ENCODE assay signal across 23 cellular contexts in genomic region chr22:49765951-49766350, GRCh38.
DNase-seq lines count a peak whose midpoint lies in the region; ATAC-seq and TF ChIP-seq lines count a peak whose summit lies in the region.
"Had no signal": no experiment of that assay in that cellular context is flagged by ENCODE, and none has a peak within 500 bp of the region (broad histone marks: within the 10 kb centered on the region; RNA-seq: fewer than 3 reads in every experiment).

No MANE protein-coding gene starts in this region.

- H3K9me3 ChIP-seq in RWPE2 (ENCODE audit: severe bottlenecking) (peaks cover 3% of the 10 kb centered on the region), left lung (peaks cover 0 to 13% of the 10 kb centered on the region in 2 donors), testis (no peaks in the 10 kb centered on the region)
- H3K9me3 ChIP-seq in CD4-positive, alpha-beta memory T cell (ENCODE audit: control insufficient read depth in 1 of 2, low read length in 2 of 2): no peaks in the 10 kb centered on the region

- H3K4me3 ChIP-seq in RWPE2 (ENCODE audit: severe bottlenecking) (no peak overlapping the region), left lung (no peak overlapping the region), testis (no peak overlapping the region)
- H3K4me3 ChIP-seq in CD4-positive, alpha-beta memory T cell (ENCODE audit: low read length in 2 of 2): no peak overlapping the region
- H3K4me3 ChIP-seq: suprapubic skin had no signal

- H3K36me3 Mint-ChIP-seq in CD4-positive, alpha-beta memory T cell: peaks cover 0 to 3% of the 10 kb centered on the region in 2 donors

- no peaks in the 10 kb centered on the region for H3K4me1 ChIP-seq in RWPE2 (ENCODE audit: insufficient read depth, poor library complexity, severe bottlenecking)
- peaks cover 0 to 4% of the 10 kb centered on the region in 2 donors for H3K4me1 ChIP-seq in left lung
- H3K4me1 ChIP-seq in testis: no peaks in the 10 kb centered on the region
- peaks cover 5% of the 10 kb centered on the region for H3K4me1 ChIP-seq in CD4-positive, alpha-beta memory T cell (ENCODE audit: insufficient read depth, low read length)
- H3K4me1 ChIP-seq: suprapubic skin had no signal

- no peaks in the 10 kb centered on the region for H3K27me3 ChIP-seq in RWPE2 (ENCODE audit: insufficient read depth, poor library complexity, severe bottlenecking)
- H3K27me3 ChIP-seq in left lung: no peaks in the 10 kb centered on the region
- H3K27me3 ChIP-seq in testis: no peaks in the 10 kb centered on the region
- H3K27me3 ChIP-seq in CD4-positive, alpha-beta memory T cell (ENCODE audit: insufficient read depth, low read length): no peaks in the 10 kb centered on the region
- H3K27me3 ChIP-seq: brain microvascular endothelial cell, suprapubic skin had no signal

- no peak for TF ChIP-seq POLR2A in testis (IDR thresholded peaks at IDR 0.05)

- peak; percentile 9 for DNase-seq in activated naive CD4-positive, alpha-beta T cell treated with anti-CD3 and anti-CD28 coated beads, Interleukin-2, amount 50 U/mL, for 16 hours
- no peak for DNase-seq in activated naive CD4-positive, alpha-beta T cell treated with Interleukin-2 at 50 U/mL for 16 hours
- DNase-seq in RWPE2 (ENCODE audit: low spot score) (peak; percentile 48), left lung (peak; percentile 20 to 72), testis (peak; percentile 11), NCI-H2227 treated with DMSO at 0.1 percent for 48 hours (lab: John Stamatoyannopoulos, UW) (no peak)
- no peak for DNase-seq in CD4-positive, alpha-beta memory T cell
- DNase-seq: activated CD4-positive, alpha-beta T cell treated with anti-CD3 and anti-CD28 coated beads, Interleukin-2, amount 10 ng/mL, durations not matched to agents 24 days and 14 days; activated naive CD8-positive, alpha-beta T cell treated with anti-CD3 and anti-CD28 coated beads for 36 hours; activated T-cell treated with anti-CD3 and anti-CD28 coated beads, Interleukin-2, amount 50 U/mL, for 1 hour; brain microvascular endothelial cell; cortex of kidney; immature natural killer cell; NCI-H187 treated with DMSO at 0.1 percent for 48 hours; NCI-H446 treated with DMSO at 0.1 percent for 48 hours; NK-92 treated with Interleukin-12 subunit alpha and Interleukin-12 subunit beta, amount 100 ng/mL, for 24 hours; stimulated activated CD4-positive, alpha-beta T cell treated with anti-CD3 and anti-CD28 coated beads, Interleukin-12 subunit alpha, Interleukin-12 subunit beta, amount 100 ng/mL, for 4 hours; SW 1271 had no signal

- H3K27ac ChIP-seq in RWPE2 (ENCODE audit: poor library complexity, severe bottlenecking) (no peak overlapping the region), left lung (no peak overlapping the region), testis (no peak overlapping the region)
- H3K27ac ChIP-seq in CD4-positive, alpha-beta memory T cell (ENCODE audit: low read depth, low read length): no peak overlapping the region
- H3K27ac ChIP-seq: brain microvascular endothelial cell, suprapubic skin had no signal

- H3K36me3 ChIP-seq in RWPE2 (ENCODE audit: low read depth) (no peaks in the 10 kb centered on the region), left lung (no peaks in the 10 kb centered on the region), testis (ENCODE audit: low read depth, missing control alignments) (no peaks in the 10 kb centered on the region)
- H3K36me3 ChIP-seq in CD4-positive, alpha-beta memory T cell (ENCODE audit: insufficient read depth, low read length): no peaks in the 10 kb centered on the region
- H3K36me3 ChIP-seq: brain microvascular endothelial cell, suprapubic skin had no signal

- no peak for ATAC-seq in RWPE2 (ENCODE audit: low read depth)
- ATAC-seq in left lung: no peak
- ATAC-seq in GM21367 (IDR thresholded peaks at IDR 0.05; ENCODE audit: unreplicated experiment): no peak
- ATAC-seq: CD8-positive, alpha-beta T cell had no signal

- intact Hi-C loops in left lung (cut with DNase I) (no loop called here), testis (cut with DNase I; ENCODE audit: low total_unique reads) (no loop called here)
- intact Hi-C loops in CD4-positive, alpha-beta memory T cell (cut with micrococcal nuclease): loop anchor here (2.0 to 10.0 kb wide), 3 partner anchors 41 to 445 kb away; no protein-coding TSS in a partner anchor

- peaks cover 0 to 12% (median 10%) of the 10 kb centered on the region in 8 donors for H3K9me3 Mint-ChIP-seq in CD4-positive, alpha-beta memory T cell
- H3K9me3 Mint-ChIP-seq: activated CD4-positive, alpha-beta T cell treated with anti-CD3 and anti-CD28 coated beads, Interleukin-2, amount 10 ng/mL, durations not matched to agents 24 days and 14 days had no signal

- H3K27me3 Mint-ChIP-seq in CD4-positive, alpha-beta memory T cell: no peaks in the 10 kb centered on the region
- H3K27me3 Mint-ChIP-seq: activated CD4-positive, alpha-beta T cell treated with anti-CD3 and anti-CD28 coated beads, Interleukin-2, amount 10 ng/mL, durations not matched to agents 24 days and 14 days; activated naive CD8-positive, alpha-beta T cell treated with anti-CD3 and anti-CD28 coated beads for 36 hours had no signal

- WGBS in testis, 2 donors: 94 to 95% methylated on average over 8 to 9 of the region's 12 CpGs

- H3K27ac Mint-ChIP-seq in CD4-positive, alpha-beta memory T cell: peak overlapping the region in 1 of 7 donors; percentile 55
- H3K27ac Mint-ChIP-seq: activated CD4-positive, alpha-beta T cell treated with anti-CD3 and anti-CD28 coated beads, Interleukin-2, amount 10 ng/mL, durations not matched to agents 24 days and 14 days; activated naive CD8-positive, alpha-beta T cell treated with anti-CD3 and anti-CD28 coated beads for 36 hours; CD8-positive, alpha-beta T cell; immature natural killer cell; memory B cell; nephron had no signal

- CTCF ChIA-PET in CD4-positive, alpha-beta memory T cell (lab: Charles Lee; ENCODE audit: partially characterized antibody): interaction anchor here (1.0 to 4.6 kb wide), 6 partner anchors 24 to 265 kb away, joined by 3 to 58 read pairs (median 15); no protein-coding TSS in a partner anchor

- POLR2A ChIA-PET in CD4-positive, alpha-beta memory T cell (lab: Charles Lee; ENCODE audit: partially characterized antibody): interaction anchor here (0.6 kb wide), 1 partner anchor 145 kb away, joined by 3 read pairs; no protein-coding TSS in a partner anchor

- peaks cover 5 to 16% (median 7%) of the 10 kb centered on the region in 4 donors for H3K4me1 Mint-ChIP-seq in CD4-positive, alpha-beta memory T cell

- H3K4me3 Mint-ChIP-seq in CD4-positive, alpha-beta memory T cell: no peak overlapping the region
- H3K4me3 Mint-ChIP-seq: activated CD4-positive, alpha-beta T cell treated with anti-CD3 and anti-CD28 coated beads, Interleukin-2, amount 10 ng/mL, durations not matched to agents 24 days and 14 days; activated naive CD8-positive, alpha-beta T cell treated with anti-CD3 and anti-CD28 coated beads for 36 hours; CD8-positive, alpha-beta T cell; immature natural killer cell; memory B cell; nephron had no signal

- TF ChIP-seq CTCF in RWPE2 (IDR thresholded peaks at IDR 0.05; ENCODE audit: poor library complexity, severe bottlenecking) (no peak), left lung (IDR thresholded peaks at IDR 0.05) (no peak), testis (IDR thresholded peaks at IDR 0.05) (no peak)

Comparison
In these comparisons a context has a peak if more than half of its experiments do, and no peak if none do; other contexts are left out.
1. DNase-seq: peak in activated naive CD4-positive, alpha-beta T cell treated with anti-CD3 and anti-CD28 coated beads, Interleukin-2, amount 50 U/mL, for 16 hours (single experiment), RWPE2 (single experiment), left lung (2 of 2) and testis (single experiment); none in activated naive CD4-positive, alpha-beta T cell treated with Interleukin-2 at 50 U/mL for 16 hours (single experiment), NCI-H2227 treated with DMSO at 0.1 percent for 48 hours (single experiment) and CD4-positive, alpha-beta memory T cell (0 of 5).